In the genomic region with DNA sequence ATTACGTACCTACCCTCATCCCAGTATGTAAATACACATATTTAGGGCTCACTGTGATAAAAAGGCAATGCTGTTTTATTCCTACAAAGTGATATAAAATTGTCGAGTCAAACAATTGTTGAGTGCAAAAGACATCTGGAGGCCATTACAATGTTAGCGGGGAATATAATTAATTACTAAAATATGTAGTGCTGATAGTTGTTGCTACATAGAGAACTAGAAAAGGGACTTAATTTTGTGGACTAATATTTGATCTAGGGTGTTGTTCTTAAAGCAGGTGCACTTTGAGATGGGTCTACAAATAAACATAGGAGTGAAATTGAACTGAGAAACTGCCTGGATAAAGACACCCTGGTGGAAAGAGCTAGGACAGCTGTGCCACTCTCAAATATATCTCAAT, we compare ENCODE assay signal across 12 cellular contexts.
DNase-seq lines count a peak whose midpoint lies in the region; TF ChIP-seq lines count a peak whose summit lies in the region.
"Had no signal": no experiment of that assay in that cellular context is flagged by ENCODE, and none has a peak within 500 bp of the region (broad histone marks: within the 10 kb centered on the region; RNA-seq: fewer than 3 reads in every experiment).

No MANE protein-coding gene starts in this region.

- H3K9me3 ChIP-seq in endodermal cell (ENCODE audit: control insufficient read depth, low read length) = no peaks in the 10 kb centered on the region
- H3K9me3 ChIP-seq in colonic mucosa = no peaks in the 10 kb centered on the region

- H3K4me3 Mint-ChIP-seq in endodermal cell = no peak overlapping the region
- H3K4me3 Mint-ChIP-seq: CD8-positive, alpha-beta T cell had no signal

- H3K4me3 ChIP-seq in endodermal cell (ENCODE audit: low read length) (no peak overlapping the region), colonic mucosa (no peak overlapping the region)

- H3K36me3 Mint-ChIP-seq in endodermal cell (ENCODE audit: low read depth) = no peaks in the 10 kb centered on the region
- H3K36me3 Mint-ChIP-seq: CD8-positive, alpha-beta T cell had no signal

- intact Hi-C loops in colonic mucosa (cut with DNase I) = no loop called here

- H3K27me3 ChIP-seq in endodermal cell (ENCODE audit: control insufficient read depth, insufficient read depth, low read length, poor library complexity, severe bottlenecking) (no peaks in the 10 kb centered on the region), colonic mucosa (no peaks in the 10 kb centered on the region)

- H3K4me1 Mint-ChIP-seq in endodermal cell = peaks cover 1% of the 10 kb centered on the region

- H3K9me3 Mint-ChIP-seq in endodermal cell = no peaks in the 10 kb centered on the region

- H3K36me3 ChIP-seq in endodermal cell (ENCODE audit: control insufficient read depth, insufficient read depth, low read length) = no peaks in the 10 kb centered on the region
- no peaks in the 10 kb centered on the region for H3K36me3 ChIP-seq in colonic mucosa

- 97 to 100% methylated on average over 2 of the region's 3 CpGs for WGBS in endodermal cell (ENCODE audit: insufficient coverage in 1 of 2, insufficient read length in 1 of 2), 2 experiments

- H3K27me3 Mint-ChIP-seq in endodermal cell (ENCODE audit: insufficient read depth) = no peaks in the 10 kb centered on the region

- no peak for TF ChIP-seq CTCF in endodermal cell (conservative IDR thresholded peaks at IDR 0.05)
- TF ChIP-seq CTCF in colonic mucosa (IDR thresholded peaks at IDR 0.05) = no peak

- H3K27ac Mint-ChIP-seq in endodermal cell = no peak overlapping the region
- H3K27ac Mint-ChIP-seq: CD8-positive, alpha-beta T cell had no signal

- H3K27ac ChIP-seq in endodermal cell (ENCODE audit: low read depth, low read length) = peak overlapping the region; percentile 96
- H3K27ac ChIP-seq in colonic mucosa = no peak overlapping the region

- no peak overlapping the region for H3K9ac ChIP-seq in endodermal cell (ENCODE audit: extremely low read depth, low read length, poor library complexity, severe bottlenecking)
- no peak overlapping the region for H3K9ac ChIP-seq in colonic mucosa (ENCODE audit: low read depth in 2 of 2, low read length in 2 of 2)

- DNase-seq in NCI-H1092 (lab: John Stamatoyannopoulos, UW) (peak; percentile 46), NCI-H1930 (lab: John Stamatoyannopoulos, UW) (peak; percentile 84 to 85), NCI-H748 treated with DMSO at 0.1 percent for 48 hours (lab: John Stamatoyannopoulos, UW) (peak; percentile 88), endodermal cell (no peak), colonic mucosa (no peak), retina (no peak), DMS79 treated with DMSO at 0.1 percent for 48 hours (lab: John Stamatoyannopoulos, UW) (no peak)
- DNase-seq: CD8-positive, alpha-beta T cell; H7; MM.1S; NCI-H82; SW 1271 had no signal

- H3K4me1 ChIP-seq in endodermal cell (ENCODE audit: control insufficient read depth, insufficient read depth, low read length) = no peaks in the 10 kb centered on the region
- H3K4me1 ChIP-seq in colonic mucosa = no peaks in the 10 kb centered on the region

Comparison
In these comparisons a context has a peak if more than half of its experiments do, and no peak if none do; other contexts are left out.
1. DNase-seq: peak in NCI-H1092 (single experiment), NCI-H1930 (2 of 2) and NCI-H748 treated with DMSO at 0.1 percent for 48 hours (single experiment); none in endodermal cell (single experiment), colonic mucosa (single experiment), retina (single experiment) and DMS79 treated with DMSO at 0.1 percent for 48 hours (single experiment).